ENCODE assay signal across 1 cellular context in genomic region chr19:8308891-8309291, GRCh38.
TF ChIP-seq lines count a peak whose summit lies in the region.

No MANE protein-coding gene starts in this region.

TF ChIP-seq in HepG2, 621 proteins besides CTCF, POLR2A, EP300 and RAD21:
- TF ChIP-seq ZMAT3 (CRISPR knock-in tag; conservative IDR thresholded peaks at IDR 0.05) (no peak), NFYB (CRISPR knock-in tag; IDR thresholded peaks at IDR 0.05) (no peak), ZSCAN21 (CRISPR knock-in tag; IDR thresholded peaks at IDR 0.05; ENCODE audit: borderline replicate concordance) (no peak), ZNF513 (CRISPR knock-in tag; conservative IDR thresholded peaks at IDR 0.05) (no peak), HIC2 (CRISPR knock-in tag; IDR thresholded peaks at IDR 0.05; ENCODE audit: low read depth) (no peak)
TF ChIP-seq in HepG2: peak in this region for 0.
